ENCODE assay signal across 2 cellular contexts in genomic region chr6:6179858-6180257, GRCh38.
TF ChIP-seq lines count a peak whose summit lies in the region.

No MANE protein-coding gene starts in this region.

TF ChIP-seq in GM23338, 12 proteins besides CTCF, POLR2A, EP300 and RAD21:
- TF ChIP-seq ZNF462 (CRISPR knock-in tag; IDR thresholded peaks at IDR 0.05) (no peak), REST (IDR thresholded peaks at IDR 0.05; ENCODE audit: unreplicated experiment) (no peak), ZNF331 (CRISPR knock-in tag; IDR thresholded peaks at IDR 0.05; ENCODE audit: low read depth) (no peak), CREB1 (CRISPR knock-in tag; IDR thresholded peaks at IDR 0.05; ENCODE audit: low read depth) (no peak), ZNF114 (CRISPR knock-in tag; IDR thresholded peaks at IDR 0.05) (no peak), ETS1 (IDR thresholded peaks at IDR 0.05) (no peak), STAT1 (IDR thresholded peaks at IDR 0.05; ENCODE audit: unreplicated experiment) (no peak), EZH2 (IDR thresholded peaks at IDR 0.05; ENCODE audit: low read depth, unreplicated experiment) (no peak), JUNB (IDR thresholded peaks at IDR 0.05; ENCODE audit: unreplicated experiment) (no peak), NANOG (IDR thresholded peaks at IDR 0.05; ENCODE audit: borderline replicate concordance) (no peak), EZH2phosphoT487 (IDR thresholded peaks at IDR 0.05; ENCODE audit: unreplicated experiment) (no peak), POLR2AphosphoS5 (IDR thresholded peaks at IDR 0.05; ENCODE audit: low read depth) (no peak)

TF ChIP-seq in K562, 482 proteins besides CTCF, POLR2A, EP300 and RAD21 (continued from another document):
- TF ChIP-seq PKNOX1 (IDR thresholded peaks at IDR 0.05) (peak; percentile 44; the same call in 1 of the 2 replicates), ZNF274 (IDR thresholded peaks at IDR 0.05; ENCODE audit: borderline replicate concordance, low read depth, low read length) (no peak)
